8 cellular contexts compared by ENCODE assay signal in genomic region chr17:79741751-79742588, GRCh38. TPM values are rescaled to one million over a fixed set of nuclear protein-coding genes. Genes with fewer than 3 reads are reported as not detected.
DNase-seq lines count a peak whose midpoint lies in the region; ATAC-seq and TF ChIP-seq lines count a peak whose summit lies in the region.

No MANE protein-coding gene starts in this region.

- H3K9me3 ChIP-seq in CD4-positive, alpha-beta memory T cell (ENCODE audit: control insufficient read depth in 1 of 2, low read length in 2 of 2): no peaks in the 10 kb centered on the region
- H3K9me3 ChIP-seq in HUES48 (ENCODE audit: control insufficient read depth, insufficient read depth, low read length): no peaks in the 10 kb centered on the region
- H3K9me3 ChIP-seq in PC-9 (ENCODE audit: insufficient read depth, low read depth): no peaks in the 10 kb centered on the region

- H3K9me3 Mint-ChIP-seq in CD4-positive, alpha-beta memory T cell: no peaks in the 10 kb centered on the region
- no peaks in the 10 kb centered on the region for H3K9me3 Mint-ChIP-seq in natural killer cell treated with Interleukin-12 subunit alpha and Interleukin-12 subunit beta and Interleukin-15 and Interleukin-18, amount 100 ng/mL, for 72 hours

- H3K9ac ChIP-seq in HUES48 (ENCODE audit: low read depth, low read length): no peak overlapping the region

- H3K4me2 ChIP-seq in PC-9: peak overlapping the region; percentile 67

- H3K27ac Mint-ChIP-seq in CD4-positive, alpha-beta memory T cell: peak overlapping the region in 1 of 7 donors; percentile 13
- H3K27ac Mint-ChIP-seq in natural killer cell treated with Interleukin-12 subunit alpha and Interleukin-12 subunit beta and Interleukin-15 and Interleukin-18, amount 100 ng/mL, for 72 hours: no peak overlapping the region

- H3K79me2 ChIP-seq in PC-9 (ENCODE audit: low read depth): no peaks in the 10 kb centered on the region; the same call in 1 of the 2 replicates

- CTCF ChIA-PET in CD4-positive, alpha-beta memory T cell (lab: Charles Lee; ENCODE audit: partially characterized antibody): interaction anchor here (0.6 to 3.1 kb wide), 11 partner anchors 9 to 255 kb away, joined by 3 to 12 read pairs (median 5); no protein-coding TSS in a partner anchor
- CTCF ChIA-PET in PC-9 (lab: Charles Lee): interaction anchor here (0.6 to 1.0 kb wide), 6 partner anchors 20 to 691 kb away, joined by 3 to 5 read pairs (median 3); no protein-coding TSS in a partner anchor

- BruUV-seq in PC-9 (replicated peaks; lab: Mats Ljungman, UMichigan): no TSS peak

- H3K9me2 ChIP-seq in PC-9 (ENCODE audit: insufficient read depth): no peaks in the 10 kb centered on the region

- no peak overlapping the region for H2AFZ ChIP-seq in PC-9

- peak; percentile 87 for TF ChIP-seq CTCF in PC-9 (conservative IDR thresholded peaks at IDR 0.05)
- peak; percentile 56 for TF ChIP-seq CTCF in fibroblast of pulmonary artery (IDR thresholded peaks at IDR 0.05; ENCODE audit: low read length, missing control alignments)

- peak overlapping the region in 1 of 8 donors; percentile 26 for H3K4me3 Mint-ChIP-seq in CD4-positive, alpha-beta memory T cell
- H3K4me3 Mint-ChIP-seq in natural killer cell treated with Interleukin-12 subunit alpha and Interleukin-12 subunit beta and Interleukin-15 and Interleukin-18, amount 100 ng/mL, for 72 hours: no peak overlapping the region

- H3F3A ChIP-seq in PC-9 (ENCODE audit: insufficient read depth, low read depth): peaks cover 44% of the 10 kb centered on the region

- peaks cover 24 to 33% of the 10 kb centered on the region in 2 donors for H3K27me3 Mint-ChIP-seq in CD4-positive, alpha-beta memory T cell
- H3K27me3 Mint-ChIP-seq in natural killer cell treated with Interleukin-12 subunit alpha and Interleukin-12 subunit beta and Interleukin-15 and Interleukin-18, amount 100 ng/mL, for 72 hours: peaks cover 23 to 25% of the 10 kb centered on the region in 2 donors

- H4K20me1 ChIP-seq in PC-9 (ENCODE audit: insufficient read depth): no peaks in the 10 kb centered on the region

- ATAC-seq in natural killer cell treated with Interleukin-12 subunit alpha and Interleukin-12 subunit beta and Interleukin-15 and Interleukin-18, amount 100 ng/mL, for 72 hours: peak; percentile 56 to 77
- ATAC-seq in GM21381 (IDR thresholded peaks at IDR 0.05; ENCODE audit: unreplicated experiment): no peak

- H3K27ac ChIP-seq in CD4-positive, alpha-beta memory T cell (ENCODE audit: low read depth, low read length): no peak overlapping the region
- H3K27ac ChIP-seq in HUES48 (ENCODE audit: low read depth, low read length) (no peak overlapping the region), PC-9 (no peak overlapping the region)

- H3K36me3 Mint-ChIP-seq in CD4-positive, alpha-beta memory T cell: no peaks in the 10 kb centered on the region
- H3K36me3 Mint-ChIP-seq in natural killer cell treated with Interleukin-12 subunit alpha and Interleukin-12 subunit beta and Interleukin-15 and Interleukin-18, amount 100 ng/mL, for 72 hours: no peaks in the 10 kb centered on the region

- peaks cover 16% of the 10 kb centered on the region for H3K4me1 ChIP-seq in CD4-positive, alpha-beta memory T cell (ENCODE audit: insufficient read depth, low read length)
- peaks cover 5% of the 10 kb centered on the region; the same call in 1 of the 2 replicates for H3K4me1 ChIP-seq in HUES48 (ENCODE audit: control insufficient read depth, insufficient read depth, low read length)
- peaks cover 48% of the 10 kb centered on the region for H3K4me1 ChIP-seq in PC-9 (replicated peaks; ENCODE audit: insufficient read depth)

- H3K4me1 Mint-ChIP-seq in CD4-positive, alpha-beta memory T cell: peaks cover 4 to 19% (median 9%) of the 10 kb centered on the region in 4 donors
- peaks cover 5 to 6% of the 10 kb centered on the region in 2 donors for H3K4me1 Mint-ChIP-seq in natural killer cell treated with Interleukin-12 subunit alpha and Interleukin-12 subunit beta and Interleukin-15 and Interleukin-18, amount 100 ng/mL, for 72 hours (ENCODE audit: low read depth in 2 of 2)

- H3K4me3 ChIP-seq in CD4-positive, alpha-beta memory T cell (ENCODE audit: low read length in 2 of 2): no peak overlapping the region
- peak overlapping the region; percentile 73 for H3K4me3 ChIP-seq in HUES48 (ENCODE audit: low read depth, low read length)
- no peak overlapping the region for H3K4me3 ChIP-seq in PC-9
- H3K4me3 ChIP-seq in fibroblast of pulmonary artery (replicated peaks; ENCODE audit: low read depth, low read length): no peak overlapping the region

- intact Hi-C loops in CD4-positive, alpha-beta memory T cell (cut with micrococcal nuclease): loop anchor here (1.0 to 10.0 kb wide), 2 partner anchors 73 to 249 kb away; no protein-coding TSS in a partner anchor
- intact Hi-C loops in PC-9 (cut with micrococcal nuclease; ENCODE audit: unreplicated experiment): no loop called here

- H3K36me3 ChIP-seq in CD4-positive, alpha-beta memory T cell (ENCODE audit: insufficient read depth, low read length): no peaks in the 10 kb centered on the region
- H3K36me3 ChIP-seq in HUES48 (ENCODE audit: control insufficient read depth, insufficient read depth, low read length) (no peaks in the 10 kb centered on the region), PC-9 (ENCODE audit: low read depth) (no peaks in the 10 kb centered on the region)

- H3K27me3 ChIP-seq in CD4-positive, alpha-beta memory T cell (ENCODE audit: insufficient read depth, low read length): peaks cover 13% of the 10 kb centered on the region
- H3K27me3 ChIP-seq in HUES48 (ENCODE audit: control insufficient read depth, insufficient read depth, low read length) (peaks cover 48% of the 10 kb centered on the region), PC-9 (ENCODE audit: insufficient read depth, low read depth) (no peaks in the 10 kb centered on the region)

- POLR2A ChIA-PET in CD4-positive, alpha-beta memory T cell (lab: Charles Lee; ENCODE audit: partially characterized antibody): interaction anchor here (0.9 to 1.2 kb wide), 2 partner anchors 13 to 93 kb away, joined by 3 read pairs; no protein-coding TSS in a partner anchor
- POLR2A ChIA-PET in PC-9 (lab: Charles Lee; ENCODE audit: unreplicated experiment): no interaction called here

- peak in 4 of 5 donors; percentile 65 to 76 (median 67) for DNase-seq in CD4-positive, alpha-beta memory T cell
- DNase-seq in PC-9: peak in 1 of 2 experiments; percentile 87
- peak; percentile 85 to 86 for DNase-seq in activated T-cell treated with anti-CD3 and anti-CD28 coated beads, Interleukin-2, amount 50 U/mL, for 48 hours
- DNase-seq in fibroblast of pulmonary artery (ENCODE audit: low read depth): peak; percentile 51
- peak; percentile 74 for DNase-seq in natural killer cell treated with Interleukin-12 subunit alpha and Interleukin-12 subunit beta and Interleukin-15 and Interleukin-18, amount 100 ng/mL, for 72 hours (ENCODE audit: low spot score)
- DNase-seq in stimulated activated naive CD4-positive, alpha-beta T cell (lab: John Stamatoyannopoulos, UW): peak; percentile 22 to 77 (median 70)

RNA-seq across cellular contexts. Expression of gene ENPP7, which starts 11.2 kb away (rescaled TPM):
- total RNA-seq in CD4-positive, alpha-beta memory T cell: under 1 TPM in 1 of 2 experiments, not detected in 1; 0.20 TPM
- polyA plus RNA-seq in CD4-positive, alpha-beta memory T cell: under 1 TPM in 1 of 2 donors, not detected in 1; 0.15 TPM
- total RNA-seq in PC-9 (2021): not detected in 2 replicates
- under 1 TPM in 1 of 2 donors, not detected in 1; 0.14 TPM for total RNA-seq in natural killer cell treated with Interleukin-12 subunit alpha and Interleukin-12 subunit beta and Interleukin-15 and Interleukin-18, amount 100 ng/mL, for 72 hours

RNA-seq across cellular contexts. Expression of gene CBX2, which starts 36.0 kb away (rescaled TPM):
- under 1 TPM; 0.06 to 0.44 TPM for total RNA-seq in CD4-positive, alpha-beta memory T cell
- not detected for polyA plus RNA-seq in CD4-positive, alpha-beta memory T cell
- total RNA-seq in PC-9 (2021): 30.4 and 32.6 TPM in 2 replicates
- 1 to 10 TPM in 1 of 2 donors, under 1 TPM in 1; 0.95 to 2.1 TPM for total RNA-seq in natural killer cell treated with Interleukin-12 subunit alpha and Interleukin-12 subunit beta and Interleukin-15 and Interleukin-18, amount 100 ng/mL, for 72 hours

RNA-seq across cellular contexts. Expression of gene CBX8, which starts 54.9 kb away (rescaled TPM):
- 1 to 10 TPM; 2.8 to 4.1 TPM for total RNA-seq in CD4-positive, alpha-beta memory T cell
- under 1 TPM; 0.29 to 0.34 TPM for polyA plus RNA-seq in CD4-positive, alpha-beta memory T cell
- 14.2 and 15.5 TPM in 2 replicates for total RNA-seq in PC-9 (2021)
- total RNA-seq in natural killer cell treated with Interleukin-12 subunit alpha and Interleukin-12 subunit beta and Interleukin-15 and Interleukin-18, amount 100 ng/mL, for 72 hours: 10 to 100 TPM in 1 of 2 donors, 1 to 10 TPM in 1; 9.8 to 46.4 TPM

Comparison
In these comparisons a context has a peak if more than half of its experiments do, and no peak if none do; other contexts are left out.
1. RNA of gene CBX2, which starts 36.0 kb away (total RNA-seq): 30.4 to 32.6 TPM in PC-9; 0.95 to 2.1 TPM in natural killer cell treated with Interleukin-12 subunit alpha and Interleukin-12 subunit beta and Interleukin-15 and Interleukin-18, amount 100 ng/mL, for 72 hours and 0.06 to 0.44 TPM in CD4-positive, alpha-beta memory T cell; every median in the first group is over 10 times any median in the second.